10 cellular contexts compared by ENCODE assay signal in genomic region chr16:10749680-10750035, GRCh38. TPM values are rescaled to one million over a fixed set of nuclear protein-coding genes. Genes with fewer than 3 reads are reported as not detected.
DNase-seq lines count a peak whose midpoint lies in the region; ATAC-seq and TF ChIP-seq lines count a peak whose summit lies in the region.
"Had no signal": no experiment of that assay in that cellular context is flagged by ENCODE, and none has a peak within 500 bp of the region (broad histone marks: within the 10 kb centered on the region; RNA-seq: fewer than 3 reads in every experiment).

No MANE protein-coding gene starts in this region.

- H3K9me3 Mint-ChIP-seq in CD14-positive monocyte (peaks cover 0 to 2% (median 0%) of the 10 kb centered on the region in 7 donors), chondrocyte (ENCODE audit: low read depth) (no peaks in the 10 kb centered on the region)
- H3K9me3 Mint-ChIP-seq: activated naive CD8-positive, alpha-beta T cell treated with anti-CD3 and anti-CD28 coated beads, Interleukin-2, amount 10 ng/mL, durations not matched to agents 7 days and 5 days had no signal

- H3K36me3 ChIP-seq in HCT116 (ENCODE audit: control insufficient read depth in 1 of 2, insufficient read depth in 2 of 2, low read length in 2 of 2), result 0 out of 4 replicates have a peak, but pooled peaks cover 0 to 5% of the 10 kb centered on the region in 2 experiments
- peaks cover 22 to 46% of the 10 kb centered on the region in 2 donors for H3K36me3 ChIP-seq in muscle layer of duodenum (ENCODE audit: control insufficient read depth in 1 of 2, insufficient read depth in 2 of 2, low read length in 2 of 2)

- H3K4me1 ChIP-seq in HCT116 (ENCODE audit: control insufficient read depth in 1 of 2, insufficient read depth in 2 of 2, low read length in 2 of 2), result peaks cover 2 to 16% of the 10 kb centered on the region in 2 experiments; a peak in 3 of 4 replicates
- H3K4me1 ChIP-seq in muscle layer of duodenum (ENCODE audit: control insufficient read depth in 1 of 2, insufficient read depth in 2 of 2, low read length in 2 of 2), result peaks cover 4 to 11% of the 10 kb centered on the region in 2 donors

- intact Hi-C loops in CD14-positive monocyte (cut with micrococcal nuclease), result loop anchor here (5.0 to 10.0 kb wide), 3 partner anchors 128 to 195 kb away; partner anchors contain the start of genes CIITA (in 1 of the 2), CLEC16A (in 1 of the 2) and DEXI (in 1 of the 2)
- intact Hi-C loops in HCT116 (cut with micrococcal nuclease), result no loop called here

- DNase-seq in CD14-positive monocyte (ENCODE audit: low spot score) (no peak), HCT116 (ENCODE audit: low read depth, low spot score) (no peak), chondrocyte (ENCODE audit: low spot score) (peak; percentile 22), HT-29 (ENCODE audit: low spot score) (no peak), Kasumi-1 (lab: John Stamatoyannopoulos, UW) (no peak), NCI-H1417 treated with DMSO at 0.1 percent for 48 hours (lab: John Stamatoyannopoulos, UW) (no peak)
- DNase-seq: activated naive CD8-positive, alpha-beta T cell treated with anti-CD3 and anti-CD28 coated beads, Interleukin-2, amount 10 ng/mL, durations not matched to agents 7 days and 5 days; DMS79 treated with DMSO at 0.1 percent for 48 hours had no signal

- H3K4me1 Mint-ChIP-seq in CD14-positive monocyte (peaks cover 66% of the 10 kb centered on the region), chondrocyte (ENCODE audit: low read depth) (peaks cover 20% of the 10 kb centered on the region)

- H4K20me1 ChIP-seq in HCT116 (ENCODE audit: insufficient read depth), result no peaks in the 10 kb centered on the region

- H3K4me3 Mint-ChIP-seq in CD14-positive monocyte, result no peak overlapping the region
- H3K4me3 Mint-ChIP-seq in chondrocyte (ENCODE audit: unreplicated experiment), result no peak overlapping the region
- H3K4me3 Mint-ChIP-seq: activated naive CD8-positive, alpha-beta T cell treated with anti-CD3 and anti-CD28 coated beads, Interleukin-2, amount 10 ng/mL, durations not matched to agents 7 days and 5 days had no signal

- no peaks in the 10 kb centered on the region for H3K9me2 ChIP-seq in HCT116 (ENCODE audit: insufficient read depth)

- H3K9ac ChIP-seq in HCT116 (ENCODE audit: low read length), result no peak overlapping the region

- RAD21 ChIA-PET in HCT116 (lab: Charles Lee; ENCODE audit: low non-redundant PET in 1 of 2, low total read pairs in 2 of 2, uncharacterized antibody in 2 of 2, unreplicated experiment in 2 of 2), result no interaction called here

- no peak overlapping the region; the same call in 1 of the 2 replicates for H3K4me2 ChIP-seq in HCT116 (ENCODE audit: low read length)

- CTCF ChIA-PET in HCT116 (lab: Charles Lee), result no interaction called here

- H3K27ac Mint-ChIP-seq in CD14-positive monocyte (peak overlapping the region in 5 of 7 donors; percentile 61 to 88 (median 77)), chondrocyte (ENCODE audit: unreplicated experiment) (peak overlapping the region; percentile 45)
- H3K27ac Mint-ChIP-seq: activated naive CD8-positive, alpha-beta T cell treated with anti-CD3 and anti-CD28 coated beads, Interleukin-2, amount 10 ng/mL, durations not matched to agents 7 days and 5 days had no signal

- H3K9me3 ChIP-seq in HCT116 (ENCODE audit: control insufficient read depth in 1 of 2, insufficient read depth in 1 of 2, low read depth in 1 of 2, low read length in 2 of 2), result no peaks in the 10 kb centered on the region
- no peaks in the 10 kb centered on the region for H3K9me3 ChIP-seq in muscle layer of duodenum (ENCODE audit: control insufficient read depth in 1 of 2, low read length in 2 of 2)

- H3K27me3 ChIP-seq in HCT116 (ENCODE audit: insufficient read depth, low read length), result no peaks in the 10 kb centered on the region
- no peaks in the 10 kb centered on the region for H3K27me3 ChIP-seq in muscle layer of duodenum (ENCODE audit: low read depth, low read length)

- TF ChIP-seq POLR2A in HCT116 (IDR thresholded peaks at IDR 0.05; ENCODE audit: borderline replicate concordance, extremely low read depth, insufficient read depth, insufficient read length), result no peak

- no peak for TF ChIP-seq RAD21 in HCT116 (IDR thresholded peaks at IDR 0.05; ENCODE audit: low read depth)

- H3K27me3 Mint-ChIP-seq in CD14-positive monocyte (ENCODE audit: low read depth in 3 of 3), result no peaks in the 10 kb centered on the region
- no peaks in the 10 kb centered on the region for H3K27me3 Mint-ChIP-seq in chondrocyte (ENCODE audit: low read depth)
- H3K27me3 Mint-ChIP-seq: activated naive CD8-positive, alpha-beta T cell treated with anti-CD3 and anti-CD28 coated beads, Interleukin-2, amount 10 ng/mL, durations not matched to agents 7 days and 5 days had no signal

- no peaks in the 10 kb centered on the region for H3K79me2 ChIP-seq in HCT116 (ENCODE audit: insufficient read depth, low read length)

- 0 out of 2 replicates have a peak, but pooled peaks have one; percentile 37 for ATAC-seq in HCT116

- no peak for TF ChIP-seq CTCF in CD14-positive monocyte (IDR thresholded peaks at IDR 0.05)
- no peak for TF ChIP-seq CTCF in HCT116 (IDR thresholded peaks at IDR 0.05 in 2 of 3, conservative IDR thresholded peaks at IDR 0.05 in 1 of 3; ENCODE audit: borderline replicate concordance in 1 of 3, insufficient read depth in 1 of 3, low read depth in 2 of 3, low read length in 2 of 3)
- TF ChIP-seq CTCF in chondrocyte (IDR thresholded peaks at IDR 0.05), result no peak

- H3K4me3 ChIP-seq in HCT116 (replicated peaks in 1 of 2; ENCODE audit: low read depth in 1 of 2, low read length in 2 of 2) (no peak overlapping the region), muscle layer of duodenum (ENCODE audit: low read depth in 1 of 2, low read length in 2 of 2) (no peak overlapping the region)

- POLR2A ChIA-PET in HCT116 (lab: Charles Lee), result no interaction called here

- BruUV-seq in HCT116 (replicated peaks; lab: Mats Ljungman, UMichigan), result no TSS peak

- H2AFZ ChIP-seq in HCT116 (ENCODE audit: low read depth, low read length, poor library complexity, severe bottlenecking), result no peak overlapping the region

- H3K27ac ChIP-seq in HCT116 (ENCODE audit: low read depth, low read length), result no peak overlapping the region
- H3K27ac ChIP-seq in muscle layer of duodenum (ENCODE audit: low read length), result peak overlapping the region; percentile 75

- peaks cover 78% of the 10 kb centered on the region in 2 donors for H3K36me3 Mint-ChIP-seq in CD14-positive monocyte
- H3K36me3 Mint-ChIP-seq in chondrocyte (ENCODE audit: low read depth), result peaks cover 11% of the 10 kb centered on the region

TF ChIP-seq in HCT116, 20 proteins besides CTCF, POLR2A, EP300 and RAD21:
- no peak for TF ChIP-seq EZH2phosphoT487 (IDR thresholded peaks at IDR 0.05; ENCODE audit: borderline replicate concordance)
- no peak for TF ChIP-seq TCF7L2 (IDR thresholded peaks at IDR 0.05; ENCODE audit: borderline replicate concordance, extremely low read depth, insufficient read depth, insufficient read length)
- no peak for TF ChIP-seq JUND (IDR thresholded peaks at IDR 0.05)
- no peak for TF ChIP-seq MAX (IDR thresholded peaks at IDR 0.05)
- TF ChIP-seq YY1 (IDR thresholded peaks at IDR 0.05; ENCODE audit: extremely low read depth, insufficient replicate concordance, low read depth, low read length), result no peak
- no peak for TF ChIP-seq ELF1 (IDR thresholded peaks at IDR 0.05; ENCODE audit: borderline replicate concordance, low read depth)
- TF ChIP-seq EZH2 (IDR thresholded peaks at IDR 0.05), result no peak
- no peak for TF ChIP-seq SP1 (IDR thresholded peaks at IDR 0.05; ENCODE audit: low read depth)
- no peak for TF ChIP-seq REST (IDR thresholded peaks at IDR 0.05; ENCODE audit: low read depth)
- TF ChIP-seq ZNF274 (IDR thresholded peaks at IDR 0.05; ENCODE audit: low read depth, low read length), result no peak
- TF ChIP-seq ATF3 (IDR thresholded peaks at IDR 0.05), result no peak
- no peak for TF ChIP-seq POLR2AphosphoS5 (IDR thresholded peaks at IDR 0.05; ENCODE audit: low read depth, low read length)

RNA-seq across cellular contexts. Expression of gene NUBP1, which starts 6.0 kb away (rescaled TPM):
- 10 to 100 TPM; 54.3 to 56.6 TPM for polyA plus RNA-seq in CD14-positive monocyte
- total RNA-seq in HCT116 (2021; ENCODE audit: unreplicated experiment) (31.5 TPM), chondrocyte (17.2 to 20.0 TPM (median 18.5 TPM) in 3 replicates)
- 29.7 and 31.1 TPM in 2 replicates for polyA plus RNA-seq in HCT116 (2012)
- 21.6 and 32.1 TPM in 2 replicates for total RNA-seq in HT-29 (2014; rRNA removed; shearing (Covaris generic))

RNA-seq across cellular contexts. Expression of gene TEKT5, which starts 54.9 kb away (rescaled TPM):
- polyA plus RNA-seq in CD14-positive monocyte, result not detected
- 0.37 TPM for total RNA-seq in HCT116 (2021; ENCODE audit: unreplicated experiment)
- polyA plus RNA-seq in HCT116 (2012), result 0.06 and 0.36 TPM in 2 replicates
- not detected in 3 replicates for total RNA-seq in chondrocyte
- total RNA-seq in HT-29 (2014; rRNA removed; shearing (Covaris generic)), result 0.42 TPM in 1 of 2 replicates, not detected in the other
- total RNA-seq: activated naive CD8-positive, alpha-beta T cell treated with anti-CD3 and anti-CD28 coated beads, Interleukin-2, amount 10 ng/mL, durations not matched to agents 7 days and 5 days had no signal
- polyA plus RNA-seq: neural cell had no signal
